14 cellular contexts compared by ENCODE assay signal in the genomic region with DNA sequence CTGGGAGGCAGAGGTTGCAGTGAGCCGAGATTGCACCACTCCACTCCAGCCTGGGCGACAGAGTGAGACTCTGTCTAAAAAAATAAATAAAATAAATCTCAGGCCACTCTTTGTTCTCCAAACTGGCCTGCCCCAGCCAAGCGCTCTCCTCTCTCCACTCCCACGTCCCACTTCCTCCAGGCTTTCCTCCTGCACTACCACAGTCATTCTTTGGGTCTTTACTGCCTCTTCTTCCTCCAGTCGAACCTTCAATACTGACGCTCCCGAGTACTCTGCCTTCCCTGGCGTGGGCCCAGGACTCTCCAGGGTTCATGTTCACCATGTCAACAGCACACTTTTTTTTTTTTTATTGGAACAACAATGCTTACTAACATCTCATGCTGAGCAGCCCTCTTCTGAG. TPM values are rescaled to one million over a fixed set of nuclear protein-coding genes. Genes with fewer than 3 reads are reported as not detected.
A peak's percentile ranks its signal among the peaks of the same experiment; 100 is the strongest.
DNase-seq lines count a peak whose midpoint lies in the region; ATAC-seq and TF ChIP-seq lines count a peak whose summit lies in the region.
"Had no signal": no experiment of that assay in that cellular context is flagged by ENCODE, and none has a peak within 500 bp of the region (broad histone marks: within the 10 kb centered on the region; RNA-seq: fewer than 3 reads in every experiment).

No MANE protein-coding gene starts in this region.

- H3K4me3 ChIP-seq in right atrium auricular region: no peak overlapping the region
- H3K4me3 ChIP-seq in sigmoid colon: no peak overlapping the region
- H3K4me3 ChIP-seq: SJSA1 had no signal

- H3K4me1 ChIP-seq in right atrium auricular region (peaks cover 0 to 29% of the 10 kb centered on the region in 2 donors), sigmoid colon (peaks cover 0 to 37% (median 31%) of the 10 kb centered on the region in 4 donors)
- H3K4me1 ChIP-seq: SJSA1 had no signal

- intact Hi-C loops in sigmoid colon (cut with DNase I): no loop called here
- intact Hi-C loops in activated T-helper 2 cell treated with anti-CD3 and anti-CD28 coated beads, Interferon-gamma antibody, Interleukin-2, Interleukin-4, amounts not matched to agents 10 μg/mL and 5 μg/mL and 100 μg/mL, durations not matched to agents 14 hours and 24 hours and 36 hours (cut with micrococcal nuclease): no loop called here

- DNase-seq in NCI-H2029 (lab: John Stamatoyannopoulos, UW) (peak; percentile 81), caudate nucleus (lab: John Stamatoyannopoulos, UW) (peak in 3 of 61 donors; percentile 10 to 62 (median 26)), right atrium auricular region (ENCODE audit: low spot score) (peak; percentile 72), sigmoid colon (peak; percentile 77)
- no peak for DNase-seq in activated T-helper 2 cell treated with anti-CD3 and anti-CD28 coated beads, Interferon-gamma antibody, Interleukin-2, Interleukin-4, amounts not matched to agents 10 μg/mL and 5 μg/mL and 100 μg/mL, durations not matched to agents 14 hours and 24 hours and 36 hours (ENCODE audit: low spot score)
- DNase-seq: activated CD8-positive, alpha-beta memory T cell treated with anti-CD3 and anti-CD28 coated beads, Interleukin-2, amount 50 U/mL, for 48 hours; GOT3; stimulated activated naive CD8-positive, alpha-beta T cell treated with anti-CD3 and anti-CD28 coated beads, Interleukin-15, Interleukin-2, amounts not matched to agents 100 U/mL and 50 U/mL, for 24 hours had no signal

- H3K36me3 ChIP-seq in right atrium auricular region: no peaks in the 10 kb centered on the region
- H3K36me3 ChIP-seq in sigmoid colon: no peaks in the 10 kb centered on the region
- H3K36me3 ChIP-seq: SJSA1 had no signal

- ATAC-seq in HG03342 (IDR thresholded peaks at IDR 0.05; ENCODE audit: unreplicated experiment): no peak
- ATAC-seq in GM18511 (IDR thresholded peaks at IDR 0.05; ENCODE audit: unreplicated experiment): no peak
- ATAC-seq in GM21360 (IDR thresholded peaks at IDR 0.05; ENCODE audit: unreplicated experiment): no peak
- ATAC-seq: stimulated activated naive CD8-positive, alpha-beta T cell treated with anti-CD3 and anti-CD28 coated beads, Interleukin-15, Interleukin-2, amounts not matched to agents 100 U/mL and 50 U/mL, for 24 hours; WTC11 had no signal

- TF ChIP-seq EP300 in sigmoid colon (IDR thresholded peaks at IDR 0.05): no peak

- H3K27me3 ChIP-seq in right atrium auricular region (no peaks in the 10 kb centered on the region), sigmoid colon (no peaks in the 10 kb centered on the region)

- no peak for TF ChIP-seq POLR2A in sigmoid colon (IDR thresholded peaks at IDR 0.05)

- H3K27ac Mint-ChIP-seq in activated T-helper 2 cell treated with anti-CD3 and anti-CD28 coated beads, Interferon-gamma antibody, Interleukin-2, Interleukin-4, amounts not matched to agents 10 μg/mL and 5 μg/mL and 100 μg/mL, durations not matched to agents 14 hours and 24 hours and 36 hours: no peak overlapping the region
- H3K27ac Mint-ChIP-seq: WTC11 had no signal

- H3K9me3 Mint-ChIP-seq in activated T-helper 2 cell treated with anti-CD3 and anti-CD28 coated beads, Interferon-gamma antibody, Interleukin-2, Interleukin-4, amounts not matched to agents 10 μg/mL and 5 μg/mL and 100 μg/mL, durations not matched to agents 14 hours and 24 hours and 36 hours: no peaks in the 10 kb centered on the region

- H3K9me3 ChIP-seq in right atrium auricular region (no peaks in the 10 kb centered on the region), sigmoid colon (no peaks in the 10 kb centered on the region)

- 44 to 78% methylated on average over 8 of the region's 8 CpGs for WGBS in sigmoid colon, 2 donors

- H3K36me3 Mint-ChIP-seq in activated T-helper 2 cell treated with anti-CD3 and anti-CD28 coated beads, Interferon-gamma antibody, Interleukin-2, Interleukin-4, amounts not matched to agents 10 μg/mL and 5 μg/mL and 100 μg/mL, durations not matched to agents 14 hours and 24 hours and 36 hours (ENCODE audit: low read depth): no peaks in the 10 kb centered on the region

- H3K27me3 Mint-ChIP-seq in activated T-helper 2 cell treated with anti-CD3 and anti-CD28 coated beads, Interferon-gamma antibody, Interleukin-2, Interleukin-4, amounts not matched to agents 10 μg/mL and 5 μg/mL and 100 μg/mL, durations not matched to agents 14 hours and 24 hours and 36 hours (ENCODE audit: low read depth): no peaks in the 10 kb centered on the region

- no peak overlapping the region for H3K4me3 Mint-ChIP-seq in activated T-helper 2 cell treated with anti-CD3 and anti-CD28 coated beads, Interferon-gamma antibody, Interleukin-2, Interleukin-4, amounts not matched to agents 10 μg/mL and 5 μg/mL and 100 μg/mL, durations not matched to agents 14 hours and 24 hours and 36 hours (ENCODE audit: low read depth)
- H3K4me3 Mint-ChIP-seq: WTC11 had no signal

- TF ChIP-seq CTCF in right atrium auricular region (IDR thresholded peaks at IDR 0.05) (no peak), sigmoid colon (IDR thresholded peaks at IDR 0.05) (no peak)

- no peaks in the 10 kb centered on the region for H3K4me1 Mint-ChIP-seq in activated T-helper 2 cell treated with anti-CD3 and anti-CD28 coated beads, Interferon-gamma antibody, Interleukin-2, Interleukin-4, amounts not matched to agents 10 μg/mL and 5 μg/mL and 100 μg/mL, durations not matched to agents 14 hours and 24 hours and 36 hours (ENCODE audit: low read depth)

- H3K27ac ChIP-seq in caudate nucleus (ENCODE audit: low read depth, low read length) (peak overlapping the region; percentile 11), right atrium auricular region (no peak overlapping the region), sigmoid colon (peak overlapping the region in 2 of 4 donors; percentile 5 to 23)
- H3K27ac ChIP-seq: KMS-11, SJSA1 had no signal

RNA-seq across cellular contexts. Expression of gene RNF130, which starts 23.9 kb away (rescaled TPM):
- total RNA-seq in right atrium auricular region (10 to 100 TPM; 42.9 to 51.3 TPM), sigmoid colon (100 to 1,000 TPM in 3 of 4 donors, 10 to 100 TPM in 1; 64.1 to 144 (median 117) TPM)
- 10 to 100 TPM; 34.3 to 41.4 (median 37.5) TPM for polyA plus RNA-seq in sigmoid colon
- 10.0 and 10.3 TPM in 2 replicates for total RNA-seq in activated T-helper 2 cell treated with anti-CD3 and anti-CD28 coated beads, Interferon-gamma antibody, Interleukin-2, Interleukin-4, amounts not matched to agents 10 μg/mL and 5 μg/mL and 100 μg/mL, durations not matched to agents 14 hours and 24 hours and 36 hours
